Comparison of ENCODE assay signal across 29 cellular contexts in the genomic region with DNA sequence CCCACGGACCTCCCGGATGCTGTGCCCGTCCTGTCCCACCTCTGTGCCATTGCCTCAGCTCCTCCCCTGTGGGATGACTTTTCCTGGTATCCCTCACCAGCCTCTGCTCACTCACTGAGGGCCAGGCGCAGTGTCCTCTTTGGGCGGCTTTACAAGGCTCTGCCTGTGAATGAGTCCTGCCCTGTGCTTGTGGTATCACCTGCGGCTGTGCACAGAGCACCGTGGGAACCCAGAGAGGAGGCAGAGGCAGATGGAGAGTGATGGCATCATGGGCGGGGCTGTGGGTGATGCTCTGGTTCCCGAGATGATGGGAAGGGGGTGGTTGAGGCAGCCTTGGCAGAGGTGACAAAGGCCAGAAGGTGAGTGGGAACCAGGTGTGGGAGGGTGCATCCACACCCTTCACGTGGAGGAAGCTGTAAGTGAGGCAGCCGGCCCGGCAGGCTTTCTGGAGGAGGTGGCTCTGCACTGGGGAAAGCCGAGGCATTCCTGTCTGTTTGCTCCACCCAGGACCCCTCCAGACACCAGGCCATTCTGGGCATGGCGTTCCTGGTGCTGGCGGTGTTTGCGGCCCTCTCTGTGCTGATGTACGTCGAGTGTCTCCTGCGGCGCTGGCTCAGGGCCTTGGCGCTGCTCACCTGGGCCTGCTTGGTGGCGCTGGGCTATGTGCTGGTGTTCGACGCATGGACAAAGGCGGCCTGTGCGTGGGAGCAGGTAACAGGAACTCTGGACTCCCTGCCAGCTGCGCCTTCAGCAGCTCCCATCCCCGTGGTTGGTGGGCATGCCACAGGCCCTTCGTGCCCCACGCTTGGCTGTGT. TPM values are rescaled to one million over a fixed set of nuclear protein-coding genes. Genes with fewer than 3 reads are reported as not detected.
DNase-seq lines count a peak whose midpoint lies in the region; ATAC-seq and TF ChIP-seq lines count a peak whose summit lies in the region.
"Had no signal": no experiment of that assay in that cellular context is flagged by ENCODE, and none has a peak within 500 bp of the region (broad histone marks: within the 10 kb centered on the region; RNA-seq: fewer than 3 reads in every experiment).

No MANE protein-coding gene starts in this region.

- no peaks in the 10 kb centered on the region for H3K27me3 ChIP-seq in right cardiac atrium (ENCODE audit: control insufficient read depth, insufficient read depth)
- H3K27me3 ChIP-seq: cardiac muscle cell, esophagus muscularis mucosa, foreskin keratinocyte, heart left ventricle, sigmoid colon, testis had no signal

- H3K9me3 ChIP-seq in right cardiac atrium (ENCODE audit: control insufficient read depth, low read length): no peaks in the 10 kb centered on the region
- H3K9me3 ChIP-seq: prostate gland, sigmoid colon, testis had no signal

- DNase-seq in DMS 273 (lab: John Stamatoyannopoulos, UW; ENCODE audit: unreplicated experiment) (peak; percentile 14), DMS 273 treated with DMSO at 0.1 percent for 48 hours (lab: John Stamatoyannopoulos, UW) (no peak), right cardiac atrium (peak in 2 of 3 donors; percentile 42 to 43), left cardiac atrium (no peak), immature natural killer cell (no peak), HFFc6 (no peak), CD1c-positive myeloid dendritic cell (ENCODE audit: extremely low spot score) (no peak)
- DNase-seq: activated CD4-positive, alpha-beta memory T cell treated with anti-CD3 and anti-CD28 coated beads, Interleukin-2, amount 10 ng/mL, durations not matched to agents 7 days and 5 days; aorta; cortex of kidney; foreskin keratinocyte; IMR-90; NCI-H1048; NCI-H187; NCI-H526 treated with DMSO at 0.1 percent for 48 hours; SHP77 treated with DMSO at 0.1 percent for 48 hours; sigmoid colon; stimulated activated CD4-positive, alpha-beta T cell treated with anti-CD3 and anti-CD28 coated beads, Interleukin-4, amount 100 ng/mL, for 4 hours; stimulated activated naive CD4-positive, alpha-beta T cell; testis had no signal

- no peaks in the 10 kb centered on the region for H3K4me1 ChIP-seq in right cardiac atrium (ENCODE audit: control insufficient read depth, insufficient read depth, low read length)
- H3K4me1 ChIP-seq: foreskin keratinocyte, prostate gland, sigmoid colon, testis had no signal

- peaks cover 0 to 1% (median 0%) of the 10 kb centered on the region in 3 donors for H3K27me3 Mint-ChIP-seq in immature natural killer cell (ENCODE audit: low read depth in 3 of 3)
- H3K27me3 Mint-ChIP-seq in HFFc6 (ENCODE audit: insufficient read depth): no peaks in the 10 kb centered on the region; the same call in 1 of the 2 replicates
- H3K27me3 Mint-ChIP-seq: activated CD4-positive, alpha-beta memory T cell treated with anti-CD3 and anti-CD28 coated beads, Interleukin-2, amount 10 ng/mL, durations not matched to agents 7 days and 5 days; activated naive CD8-positive, alpha-beta T cell had no signal

- no peak overlapping the region for H3K4me3 ChIP-seq in right cardiac atrium (ENCODE audit: low read length)
- H3K4me3 ChIP-seq: cardiac muscle cell, esophagus muscularis mucosa, heart left ventricle, prostate gland, sigmoid colon, testis had no signal

- intact Hi-C loops in right cardiac atrium (cut with DNase I) (no loop called here), left cardiac atrium (cut with DNase I) (no loop called here)

- peak overlapping the region; percentile 32 to 71 (median 59) for H3K4me3 Mint-ChIP-seq in immature natural killer cell
- no peak overlapping the region for H3K4me3 Mint-ChIP-seq in HFFc6
- H3K4me3 Mint-ChIP-seq: activated CD4-positive, alpha-beta memory T cell treated with anti-CD3 and anti-CD28 coated beads, Interleukin-2, amount 10 ng/mL, durations not matched to agents 7 days and 5 days; activated naive CD8-positive, alpha-beta T cell had no signal

- WGBS in right cardiac atrium: 90% methylated on average over 30 of the region's 30 CpGs

- H3K9me3 Mint-ChIP-seq in immature natural killer cell (no peaks in the 10 kb centered on the region), HFFc6 (no peaks in the 10 kb centered on the region)

- no peak for TF ChIP-seq CTCF in HFFc6 (IDR thresholded peaks at IDR 0.05)

- H3K4me1 Mint-ChIP-seq in immature natural killer cell (peaks cover 73% of the 10 kb centered on the region in 2 donors), HFFc6 (ENCODE audit: low read depth) (no peaks in the 10 kb centered on the region)

- no peak for ATAC-seq in right cardiac atrium
- ATAC-seq in left cardiac atrium: no peak
- no peak for ATAC-seq in activated CD4-positive, CD25-positive, alpha-beta regulatory T cell treated with anti-CD3 and anti-CD28 coated beads, Interleukin-2, amount 50 U/mL, for 24 hours
- ATAC-seq: foreskin keratinocyte, heart left ventricle, Panc1 had no signal

- peaks cover 4 to 35% (median 8%) of the 10 kb centered on the region in 3 donors for H3K36me3 Mint-ChIP-seq in immature natural killer cell
- H3K36me3 Mint-ChIP-seq in HFFc6 (ENCODE audit: low read depth): peaks cover 16% of the 10 kb centered on the region

- no peak overlapping the region for H3K27ac ChIP-seq in right cardiac atrium (ENCODE audit: low read length)
- H3K27ac ChIP-seq: 22Rv1, C4-2B, cardiac muscle cell, esophagus muscularis mucosa, foreskin keratinocyte, heart left ventricle, prostate gland, sigmoid colon, testis had no signal

- H3K27ac Mint-ChIP-seq in immature natural killer cell (peak overlapping the region; percentile 80 to 95 (median 93)), HFFc6 (no peak overlapping the region)
- H3K27ac Mint-ChIP-seq: activated CD4-positive, alpha-beta memory T cell treated with anti-CD3 and anti-CD28 coated beads, Interleukin-2, amount 10 ng/mL, durations not matched to agents 7 days and 5 days; activated naive CD8-positive, alpha-beta T cell had no signal

RNA-seq across cellular contexts. Expression of gene ADCY7, which starts 23.8 kb away (rescaled TPM):
- total RNA-seq in right cardiac atrium (10 to 100 TPM; 11.4 to 21.2 (median 18.2) TPM), left cardiac atrium (10 to 100 TPM; 14.3 to 23.7 TPM)
- polyA plus RNA-seq in right cardiac atrium (4.8 TPM), immature natural killer cell (100 to 1,000 TPM in 2 of 3 donors, 10 to 100 TPM in 1; 97.6 to 209 (median 108) TPM)
- 10 to 100 TPM; 32.7 to 48.1 (median 41.9) TPM for total RNA-seq in HFFc6 (2021; fragmentation: NEBNext Ultra II Directional; extraction: Animal tissue kit (Norgen Biotek cat#: 25700))

Comparison
In these comparisons a context has a peak if more than half of its experiments do, and no peak if none do; other contexts are left out.
1. DNase-seq: peak in DMS 273 (single experiment) and right cardiac atrium (2 of 3); none in DMS 273 treated with DMSO at 0.1 percent for 48 hours (single experiment), left cardiac atrium (single experiment), immature natural killer cell (0 of 3), HFFc6 (single experiment) and CD1c-positive myeloid dendritic cell (single experiment).